In genomic region chrX:13094374-13094773, GRCh38 we compare ENCODE assay signal across 12 cellular contexts. TPM values are rescaled to one million over a fixed set of nuclear protein-coding genes. Genes with fewer than 3 reads are reported as not detected.
DNase-seq lines count a peak whose midpoint lies in the region; ATAC-seq lines count a peak whose summit lies in the region.
"Had no signal": no experiment of that assay in that cellular context is flagged by ENCODE, and none has a peak within 500 bp of the region (broad histone marks: within the 10 kb centered on the region; RNA-seq: fewer than 3 reads in every experiment).

No MANE protein-coding gene starts in this region.

- H3K36me3 Mint-ChIP-seq in CD4-positive, alpha-beta memory T cell = no peaks in the 10 kb centered on the region
- peaks cover 3% of the 10 kb centered on the region for H3K36me3 Mint-ChIP-seq in activated naive CD8-positive, alpha-beta T cell treated with anti-CD3 and anti-CD28 coated beads, Interleukin-2, amount 10 ng/mL, durations not matched to agents 7 days and 5 days
- no peaks in the 10 kb centered on the region for H3K36me3 Mint-ChIP-seq in natural killer cell treated with Interleukin-12 subunit alpha and Interleukin-12 subunit beta and Interleukin-15 and Interleukin-18, amount 100 ng/mL, for 72 hours

- peaks cover 94% of the 10 kb centered on the region for H3K4me1 ChIP-seq in CD4-positive, alpha-beta memory T cell (ENCODE audit: insufficient read depth, low read length)

- H3K9me3 Mint-ChIP-seq in CD4-positive, alpha-beta memory T cell = peaks cover 0 to 2% (median 0%) of the 10 kb centered on the region in 8 donors
- H3K9me3 Mint-ChIP-seq in activated naive CD8-positive, alpha-beta T cell treated with anti-CD3 and anti-CD28 coated beads, Interleukin-2, amount 10 ng/mL, durations not matched to agents 7 days and 5 days = no peaks in the 10 kb centered on the region
- peaks cover 3% of the 10 kb centered on the region for H3K9me3 Mint-ChIP-seq in natural killer cell treated with Interleukin-12 subunit alpha and Interleukin-12 subunit beta and Interleukin-15 and Interleukin-18, amount 100 ng/mL, for 72 hours

- H3K4me1 Mint-ChIP-seq in CD4-positive, alpha-beta memory T cell = peaks cover 52 to 91% (median 75%) of the 10 kb centered on the region in 4 donors
- H3K4me1 Mint-ChIP-seq in activated naive CD8-positive, alpha-beta T cell treated with anti-CD3 and anti-CD28 coated beads, Interleukin-2, amount 10 ng/mL, durations not matched to agents 7 days and 5 days = peaks cover 54% of the 10 kb centered on the region
- H3K4me1 Mint-ChIP-seq in natural killer cell treated with Interleukin-12 subunit alpha and Interleukin-12 subunit beta and Interleukin-15 and Interleukin-18, amount 100 ng/mL, for 72 hours (ENCODE audit: low read depth in 2 of 2) = peaks cover 51 to 55% of the 10 kb centered on the region in 2 donors

- POLR2A ChIA-PET in CD4-positive, alpha-beta memory T cell (lab: Charles Lee; ENCODE audit: partially characterized antibody) = interaction anchor here (0.7 to 32.7 kb wide), 5 partner anchors 43 to 394 kb away, joined by 3 to 1769 read pairs (median 4); partner anchors contain the start of gene TMSB4X
- POLR2A ChIA-PET in activated naive CD8-positive, alpha-beta T cell treated with anti-CD3 and anti-CD28 coated beads, Interleukin-2, amount 10 ng/mL, durations not matched to agents 7 days and 5 days (lab: Charles Lee) = interaction anchor here (2.8 to 13.8 kb wide), 2 partner anchors 118 to 394 kb away, joined by 11 to 768 read pairs; partner anchors contain the start of gene TMSB4X

- no peak overlapping the region for H3K4me3 ChIP-seq in CD4-positive, alpha-beta memory T cell (ENCODE audit: low read length in 2 of 2)
- H3K4me3 ChIP-seq: suprapubic skin had no signal

- no peaks in the 10 kb centered on the region for H3K27me3 ChIP-seq in CD4-positive, alpha-beta memory T cell (ENCODE audit: insufficient read depth, low read length)
- H3K27me3 ChIP-seq: suprapubic skin had no signal

- no peak for DNase-seq in CD4-positive, alpha-beta memory T cell
- DNase-seq in activated naive CD8-positive, alpha-beta T cell treated with anti-CD3 and anti-CD28 coated beads, Interleukin-2, amount 10 ng/mL, durations not matched to agents 7 days and 5 days = no peak
- DNase-seq in natural killer cell treated with Interleukin-12 subunit alpha and Interleukin-12 subunit beta and Interleukin-15 and Interleukin-18, amount 100 ng/mL, for 72 hours (ENCODE audit: low spot score) = no peak
- DNase-seq in DMS 273 treated with DMSO at 0.1 percent for 48 hours (lab: John Stamatoyannopoulos, UW) (no peak), NCI-H345 (lab: John Stamatoyannopoulos, UW) (no peak)
- DNase-seq: kidney glomerular epithelial cell, right cardiac atrium had no signal

- H3K27ac Mint-ChIP-seq in CD4-positive, alpha-beta memory T cell = peak overlapping the region; percentile 88 to 96 (median 95)
- peak overlapping the region; percentile 89 for H3K27ac Mint-ChIP-seq in activated naive CD8-positive, alpha-beta T cell treated with anti-CD3 and anti-CD28 coated beads, Interleukin-2, amount 10 ng/mL, durations not matched to agents 7 days and 5 days
- peak overlapping the region; percentile 98 to 99 for H3K27ac Mint-ChIP-seq in natural killer cell treated with Interleukin-12 subunit alpha and Interleukin-12 subunit beta and Interleukin-15 and Interleukin-18, amount 100 ng/mL, for 72 hours

- H3K27me3 Mint-ChIP-seq in CD4-positive, alpha-beta memory T cell = no peaks in the 10 kb centered on the region
- no peaks in the 10 kb centered on the region for H3K27me3 Mint-ChIP-seq in activated naive CD8-positive, alpha-beta T cell treated with anti-CD3 and anti-CD28 coated beads, Interleukin-2, amount 10 ng/mL, durations not matched to agents 7 days and 5 days
- H3K27me3 Mint-ChIP-seq in natural killer cell treated with Interleukin-12 subunit alpha and Interleukin-12 subunit beta and Interleukin-15 and Interleukin-18, amount 100 ng/mL, for 72 hours = peaks cover 0 to 9% of the 10 kb centered on the region in 2 donors

- no peaks in the 10 kb centered on the region for H3K36me3 ChIP-seq in CD4-positive, alpha-beta memory T cell (ENCODE audit: insufficient read depth, low read length)
- no peaks in the 10 kb centered on the region for H3K36me3 ChIP-seq in KOPT-K1 (ENCODE audit: insufficient read depth, low read length)
- H3K36me3 ChIP-seq: suprapubic skin had no signal

- intact Hi-C loops in CD4-positive, alpha-beta memory T cell (cut with micrococcal nuclease) = loop anchor here (1.0 to 10.0 kb wide), 4 partner anchors 8 to 558 kb away; partner anchors contain the start of genes PRPS2 and TCEANC

- H3K4me3 Mint-ChIP-seq in CD4-positive, alpha-beta memory T cell = peak overlapping the region; percentile 31 to 85 (median 72)
- peak overlapping the region; percentile 17 for H3K4me3 Mint-ChIP-seq in activated naive CD8-positive, alpha-beta T cell treated with anti-CD3 and anti-CD28 coated beads, Interleukin-2, amount 10 ng/mL, durations not matched to agents 7 days and 5 days
- H3K4me3 Mint-ChIP-seq in natural killer cell treated with Interleukin-12 subunit alpha and Interleukin-12 subunit beta and Interleukin-15 and Interleukin-18, amount 100 ng/mL, for 72 hours = peak overlapping the region; percentile 77

- CTCF ChIA-PET in CD4-positive, alpha-beta memory T cell (lab: Charles Lee; ENCODE audit: partially characterized antibody) = interaction anchor here (1.3 to 13.7 kb wide), 4 partner anchors 109 to 394 kb away, joined by 3 to 210 read pairs (median 118); partner anchors contain the start of gene TMSB4X

- peak overlapping the region; percentile 94 for H3K27ac ChIP-seq in CD4-positive, alpha-beta memory T cell (ENCODE audit: low read depth, low read length)
- H3K27ac ChIP-seq in KOPT-K1 (ENCODE audit: low read depth, low read length, poor library complexity, severe bottlenecking) = peak overlapping the region; percentile 100
- H3K27ac ChIP-seq: suprapubic skin had no signal

- no peaks in the 10 kb centered on the region for H3K9me3 ChIP-seq in CD4-positive, alpha-beta memory T cell (ENCODE audit: control insufficient read depth in 1 of 2, low read length in 2 of 2)
- peaks cover 6% of the 10 kb centered on the region for H3K9me3 ChIP-seq in KOPT-K1 (ENCODE audit: insufficient read depth, low read length, poor library complexity, severe bottlenecking)
- H3K9me3 ChIP-seq: suprapubic skin had no signal

- ATAC-seq in activated naive CD8-positive, alpha-beta T cell treated with anti-CD3 and anti-CD28 coated beads, Interleukin-2, amount 10 ng/mL, durations not matched to agents 7 days and 5 days (ENCODE audit: low read depth) = no peak
- no peak for ATAC-seq in natural killer cell treated with Interleukin-12 subunit alpha and Interleukin-12 subunit beta and Interleukin-15 and Interleukin-18, amount 100 ng/mL, for 72 hours
- ATAC-seq in HG02642 (IDR thresholded peaks at IDR 0.05; ENCODE audit: poor library complexity, unreplicated experiment) = no peak

RNA-seq across cellular contexts. Expression of gene FAM9C, which starts 50.0 kb away (rescaled TPM):
- not detected for total RNA-seq in CD4-positive, alpha-beta memory T cell
- under 1 TPM in 1 of 2 donors, not detected in 1; 0.34 TPM for polyA plus RNA-seq in CD4-positive, alpha-beta memory T cell
- not detected for total RNA-seq in activated naive CD8-positive, alpha-beta T cell treated with anti-CD3 and anti-CD28 coated beads, Interleukin-2, amount 10 ng/mL, durations not matched to agents 7 days and 5 days
- total RNA-seq in natural killer cell treated with Interleukin-12 subunit alpha and Interleukin-12 subunit beta and Interleukin-15 and Interleukin-18, amount 100 ng/mL, for 72 hours = not detected
- total RNA-seq: activated CD8-positive, alpha-beta memory T cell treated with anti-CD3 and anti-CD28 coated beads for 36 hours; OCI-LY7; right cardiac atrium; suprapubic skin had no signal

Comparison
In these comparisons a context has a peak if more than half of its experiments do, and no peak if none do; other contexts are left out.
1. H3K4me3 Mint-ChIP-seq: peak in every context shown above with its lines; median percentile 77 in natural killer cell treated with Interleukin-12 subunit alpha and Interleukin-12 subunit beta and Interleukin-15 and Interleukin-18, amount 100 ng/mL, for 72 hours; 72 in CD4-positive, alpha-beta memory T cell; 17 in activated naive CD8-positive, alpha-beta T cell treated with anti-CD3 and anti-CD28 coated beads, Interleukin-2, amount 10 ng/mL, durations not matched to agents 7 days and 5 days.